In genomic region chr3:37712918-37713819, GRCh38 we compare ENCODE assay signal across 10 cellular contexts.
A peak's percentile ranks its signal among the peaks of the same experiment; 100 is the strongest.
DNase-seq lines count a peak whose midpoint lies in the region; TF ChIP-seq lines count a peak whose summit lies in the region.
"Had no signal": no experiment of that assay in that cellular context is flagged by ENCODE, and none has a peak within 500 bp of the region (broad histone marks: within the 10 kb centered on the region; RNA-seq: fewer than 3 reads in every experiment).

No MANE protein-coding gene starts in this region.

- no peaks in the 10 kb centered on the region for H3K4me1 Mint-ChIP-seq in endodermal cell
- H3K4me1 Mint-ChIP-seq: natural killer cell had no signal

- no peak overlapping the region for H2AK5ac ChIP-seq in mesenchymal stem cell (ENCODE audit: low read length, severe bottlenecking)

- H3K9ac ChIP-seq in endodermal cell (ENCODE audit: extremely low read depth, low read length, poor library complexity, severe bottlenecking) (no peak overlapping the region), mesenchymal stem cell (ENCODE audit: low read length) (no peak overlapping the region)

- 73 to 78% methylated on average over 8 to 11 of the region's 11 CpGs for WGBS in endodermal cell (ENCODE audit: insufficient coverage in 1 of 2, insufficient read length in 1 of 2), 2 experiments
- WGBS in mesenchymal stem cell, result 67% methylated on average over 11 of the region's 11 CpGs

- no peak overlapping the region for H4K91ac ChIP-seq in mesenchymal stem cell (ENCODE audit: low read length)

- no peak overlapping the region for H3K4me2 ChIP-seq in mesenchymal stem cell (ENCODE audit: low read length, poor library complexity, severe bottlenecking)

- H3K18ac ChIP-seq in mesenchymal stem cell (ENCODE audit: low read depth in 1 of 2, low read length in 2 of 2), result no peak overlapping the region

- H3K4me3 Mint-ChIP-seq in endodermal cell, result no peak overlapping the region
- H3K4me3 Mint-ChIP-seq: activated naive CD4-positive, alpha-beta T cell treated with anti-CD3 and anti-CD28 coated beads for 36 hours; natural killer cell had no signal

- H3K36me3 Mint-ChIP-seq in endodermal cell (ENCODE audit: low read depth), result peaks cover 22% of the 10 kb centered on the region
- H3K36me3 Mint-ChIP-seq: natural killer cell had no signal

- no peak overlapping the region for H3K27ac Mint-ChIP-seq in endodermal cell
- H3K27ac Mint-ChIP-seq: activated naive CD4-positive, alpha-beta T cell treated with anti-CD3 and anti-CD28 coated beads for 36 hours; natural killer cell had no signal

- H3K4me1 ChIP-seq in endodermal cell (ENCODE audit: control insufficient read depth, insufficient read depth, low read length) (no peaks in the 10 kb centered on the region), mesenchymal stem cell (ENCODE audit: control insufficient read depth, insufficient read depth, low read depth, low read length) (peaks cover 12% of the 10 kb centered on the region), uterus (peaks cover 0 to 7% of the 10 kb centered on the region in 2 donors)

- no peak overlapping the region for H2BK12ac ChIP-seq in mesenchymal stem cell (ENCODE audit: low read length in 2 of 2)

- H2BK5ac ChIP-seq in mesenchymal stem cell (ENCODE audit: low read depth, low read length, poor library complexity, severe bottlenecking), result no peak overlapping the region

- H4K8ac ChIP-seq in mesenchymal stem cell (ENCODE audit: low read length), result no peak overlapping the region

- H3K27me3 ChIP-seq in MG63, result no peaks in the 10 kb centered on the region
- H3K27me3 ChIP-seq in endodermal cell (ENCODE audit: control insufficient read depth, insufficient read depth, low read length, poor library complexity, severe bottlenecking), result no peaks in the 10 kb centered on the region
- H3K27me3 ChIP-seq in mesenchymal stem cell (ENCODE audit: control insufficient read depth in 1 of 2, insufficient read depth in 1 of 2, low read length in 2 of 2), result peaks cover 17 to 30% of the 10 kb centered on the region in 2 experiments
- no peaks in the 10 kb centered on the region for H3K27me3 ChIP-seq in uterus

- intact Hi-C loops in uterus (cut with DNase I; ENCODE audit: low total_unique reads), result no loop called here

- TF ChIP-seq POLR2A in uterus (IDR thresholded peaks at IDR 0.05), result no peak

- H3K27me3 Mint-ChIP-seq in endodermal cell (ENCODE audit: insufficient read depth), result no peaks in the 10 kb centered on the region

- no peaks in the 10 kb centered on the region for H3K9me3 Mint-ChIP-seq in endodermal cell
- H3K9me3 Mint-ChIP-seq: activated naive CD4-positive, alpha-beta T cell treated with anti-CD3 and anti-CD28 coated beads for 36 hours; natural killer cell had no signal

- peak; percentile 30 for DNase-seq in MG63
- no peak for DNase-seq in endodermal cell
- peak; percentile 3 for DNase-seq in mesenchymal stem cell
- peak; percentile 28 to 40 for DNase-seq in uterus
- DNase-seq in NCI-H82 (lab: John Stamatoyannopoulos, UW), result no peak
- DNase-seq in NCI-H1048 (lab: John Stamatoyannopoulos, UW), result no peak
- DNase-seq in middle frontal gyrus (ENCODE audit: extremely low spot score, low spot score), result no peak
- DNase-seq: activated CD4-positive, CD25-positive, alpha-beta regulatory T cell; activated naive CD4-positive, alpha-beta T cell treated with anti-CD3 and anti-CD28 coated beads for 36 hours; natural killer cell had no signal

- no peak overlapping the region for H2AFZ ChIP-seq in mesenchymal stem cell (ENCODE audit: low read depth, low read length)

- H3K4me3 ChIP-seq in MG63, result no peak overlapping the region
- H3K4me3 ChIP-seq in endodermal cell (ENCODE audit: low read length), result no peak overlapping the region
- H3K4me3 ChIP-seq in mesenchymal stem cell (ENCODE audit: insufficient read depth in 1 of 2, low read depth in 1 of 2, low read length in 2 of 2), result no peak overlapping the region
- H3K4me3 ChIP-seq in uterus, result no peak overlapping the region

- peak overlapping the region; percentile 40 for H3K27ac ChIP-seq in endodermal cell (ENCODE audit: low read depth, low read length)
- no peak overlapping the region for H3K27ac ChIP-seq in mesenchymal stem cell (ENCODE audit: low read length, poor library complexity, severe bottlenecking)
- peak overlapping the region; percentile 68 to 71 for H3K27ac ChIP-seq in uterus

- H3K14ac ChIP-seq in mesenchymal stem cell (ENCODE audit: low read length in 2 of 2), result no peak overlapping the region

- no peaks in the 10 kb centered on the region for H3K79me1 ChIP-seq in mesenchymal stem cell (replicated peaks; ENCODE audit: low read length, poor library complexity, severe bottlenecking)

- H2BK15ac ChIP-seq in mesenchymal stem cell (ENCODE audit: low read depth, poor library complexity, severe bottlenecking), result no peak overlapping the region

- no peak overlapping the region for H3K4ac ChIP-seq in mesenchymal stem cell (ENCODE audit: low read depth in 1 of 2, low read length in 2 of 2)

- H3K23ac ChIP-seq in mesenchymal stem cell (ENCODE audit: low read length in 2 of 2), result no peak overlapping the region

- TF ChIP-seq CTCF in endodermal cell (conservative IDR thresholded peaks at IDR 0.05) (no peak), uterus (IDR thresholded peaks at IDR 0.05) (no peak)

- no peak overlapping the region for H2BK120ac ChIP-seq in mesenchymal stem cell (ENCODE audit: low read depth, low read length)

- H3K36me3 ChIP-seq in MG63, result no peaks in the 10 kb centered on the region
- H3K36me3 ChIP-seq in endodermal cell (ENCODE audit: control insufficient read depth, insufficient read depth, low read length), result peaks cover 2% of the 10 kb centered on the region
- no peaks in the 10 kb centered on the region for H3K36me3 ChIP-seq in mesenchymal stem cell (ENCODE audit: control insufficient read depth in 1 of 2, insufficient read depth in 2 of 2, low read depth in 1 of 2, low read length in 2 of 2)
- no peaks in the 10 kb centered on the region for H3K36me3 ChIP-seq in uterus

- H3K9me3 ChIP-seq in MG63, result no peaks in the 10 kb centered on the region
- H3K9me3 ChIP-seq in endodermal cell (ENCODE audit: control insufficient read depth, low read length), result no peaks in the 10 kb centered on the region
- H3K9me3 ChIP-seq in mesenchymal stem cell (ENCODE audit: control insufficient read depth, low read length), result peaks cover 3% of the 10 kb centered on the region
- no peaks in the 10 kb centered on the region for H3K9me3 ChIP-seq in uterus

Comparison
In these comparisons a context has a peak if more than half of its experiments do, and no peak if none do; other contexts are left out.
1. DNase-seq: peak in MG63 (single experiment), mesenchymal stem cell (single experiment) and uterus (2 of 2); none in endodermal cell (single experiment), NCI-H82 (single experiment), NCI-H1048 (single experiment) and middle frontal gyrus (single experiment).